In genomic region chr14:93960774-93961438, GRCh38 we compare ENCODE assay signal across 15 cellular contexts. TPM values are rescaled to one million over a fixed set of nuclear protein-coding genes. Genes with fewer than 3 reads are reported as not detected.
DNase-seq lines count a peak whose midpoint lies in the region; ATAC-seq and TF ChIP-seq lines count a peak whose summit lies in the region.
"Had no signal": no experiment of that assay in that cellular context is flagged by ENCODE, and none has a peak within 500 bp of the region (broad histone marks: within the 10 kb centered on the region; RNA-seq: fewer than 3 reads in every experiment).

No MANE protein-coding gene starts in this region.

- ATAC-seq in HG03342 (IDR thresholded peaks at IDR 0.05; ENCODE audit: unreplicated experiment): no peak
- ATAC-seq: lower lobe of right lung had no signal

- DNase-seq in activated naive CD4-positive, alpha-beta T cell treated with Interleukin-2 at 50 U/mL for 16 hours: no peak
- DNase-seq in hepatocyte (ENCODE audit: low spot score) (no peak), stomach (no peak), HFFc6 (no peak), superior temporal gyrus (ENCODE audit: extremely low spot score) (no peak)
- DNase-seq: cortex of kidney, lower lobe of right lung, NCI-H1417 treated with DMSO at 0.1 percent for 48 hours, occipital lobe had no signal

- TF ChIP-seq CTCF in SU-DHL-6 (IDR thresholded peaks at IDR 0.05; ENCODE audit: insufficient read depth, low read length, poor library complexity, severe bottlenecking) (no peak), hepatocyte (IDR thresholded peaks at IDR 0.05; ENCODE audit: poor library complexity) (no peak), stomach (IDR thresholded peaks at IDR 0.05) (no peak), HFFc6 (IDR thresholded peaks at IDR 0.05) (no peak)

- no peak overlapping the region for H3K4me3 Mint-ChIP-seq in activated naive CD4-positive, alpha-beta T cell treated with anti-CD3 and anti-CD28 coated beads, Interleukin-2, amount 50 U/mL, for 24 hours
- no peak overlapping the region for H3K4me3 Mint-ChIP-seq in HFFc6

- H2AFZ ChIP-seq in SU-DHL-6 (ENCODE audit: low read depth, low read length, severe bottlenecking) (no peak overlapping the region), hepatocyte (no peak overlapping the region)

- H3K79me2 ChIP-seq in SU-DHL-6 (ENCODE audit: insufficient read depth, low read length) (no peaks in the 10 kb centered on the region; the same call in 1 of the 2 replicates), hepatocyte (no peaks in the 10 kb centered on the region)

- peak overlapping the region; percentile 99 for H3K27ac Mint-ChIP-seq in activated naive CD4-positive, alpha-beta T cell treated with anti-CD3 and anti-CD28 coated beads, Interleukin-2, amount 50 U/mL, for 24 hours
- H3K27ac Mint-ChIP-seq in HFFc6: no peak overlapping the region

- peaks cover 77% of the 10 kb centered on the region for H3K4me1 Mint-ChIP-seq in activated naive CD4-positive, alpha-beta T cell treated with anti-CD3 and anti-CD28 coated beads, Interleukin-2, amount 50 U/mL, for 24 hours
- peaks cover 46% of the 10 kb centered on the region for H3K4me1 Mint-ChIP-seq in HFFc6 (ENCODE audit: low read depth)

- H3K4me2 ChIP-seq in SU-DHL-6 (ENCODE audit: low read depth, low read length, poor library complexity, severe bottlenecking): peak overlapping the region; percentile 64
- no peak overlapping the region for H3K4me2 ChIP-seq in hepatocyte

- H3K9me2 ChIP-seq in SU-DHL-6 (replicated peaks; ENCODE audit: insufficient read depth, low read length) (no peaks in the 10 kb centered on the region), hepatocyte (replicated peaks; ENCODE audit: insufficient read depth) (no peaks in the 10 kb centered on the region)

- H3K4me3 ChIP-seq in SU-DHL-6 (ENCODE audit: insufficient read depth, low read length, poor library complexity, severe bottlenecking) (no peak overlapping the region), hepatocyte (no peak overlapping the region), stomach (no peak overlapping the region)
- H3K4me3 ChIP-seq: lower lobe of right lung had no signal

- H3K36me3 ChIP-seq in SU-DHL-6 (ENCODE audit: low read length) (no peaks in the 10 kb centered on the region), hepatocyte (replicated peaks; ENCODE audit: insufficient read depth, low read depth) (no peaks in the 10 kb centered on the region), stomach (no peaks in the 10 kb centered on the region)
- H3K36me3 ChIP-seq: lower lobe of right lung had no signal

- no peak for TF ChIP-seq EP300 in stomach (IDR thresholded peaks at IDR 0.05)

- H3K9me3 ChIP-seq in SU-DHL-6 (ENCODE audit: insufficient read depth, low read length): no peaks in the 10 kb centered on the region
- no peaks in the 10 kb centered on the region for H3K9me3 ChIP-seq in hepatocyte (ENCODE audit: low read depth)
- H3K9me3 ChIP-seq in stomach: no peaks in the 10 kb centered on the region
- H3K9me3 ChIP-seq: lower lobe of right lung had no signal

- intact Hi-C loops in stomach (cut with DNase I; ENCODE audit: low total_unique reads): no loop called here

- no peaks in the 10 kb centered on the region for H3K9me3 Mint-ChIP-seq in activated naive CD4-positive, alpha-beta T cell treated with anti-CD3 and anti-CD28 coated beads, Interleukin-2, amount 50 U/mL, for 24 hours
- H3K9me3 Mint-ChIP-seq in HFFc6: peaks cover 17% of the 10 kb centered on the region

- H3K9ac ChIP-seq in SU-DHL-6 (ENCODE audit: low read length): peak overlapping the region; percentile 60

- H4K20me1 ChIP-seq in SU-DHL-6 (ENCODE audit: low read depth, low read length) (no peaks in the 10 kb centered on the region), hepatocyte (ENCODE audit: insufficient read depth, poor library complexity, severe bottlenecking) (no peaks in the 10 kb centered on the region)

- WGBS in hepatocyte (ENCODE audit: low lambda C conversion rate, missing lambda C conversion rate): 89% methylated on average over 3 of the region's 3 CpGs
- 80 to 89% (median 87%) methylated on average over 3 of the region's 3 CpGs for WGBS in stomach, 5 donors

- H3K27me3 ChIP-seq in SU-DHL-6 (ENCODE audit: low read length): no peaks in the 10 kb centered on the region
- H3K27me3 ChIP-seq in hepatocyte: no peaks in the 10 kb centered on the region
- no peaks in the 10 kb centered on the region for H3K27me3 ChIP-seq in stomach

- H3K27me3 Mint-ChIP-seq in activated naive CD4-positive, alpha-beta T cell treated with anti-CD3 and anti-CD28 coated beads, Interleukin-2, amount 50 U/mL, for 24 hours: no peaks in the 10 kb centered on the region
- peaks cover 3% of the 10 kb centered on the region for H3K27me3 Mint-ChIP-seq in HFFc6 (ENCODE audit: insufficient read depth)

- no peak for TF ChIP-seq POLR2A in stomach (IDR thresholded peaks at IDR 0.05)

- peaks cover 42% of the 10 kb centered on the region for H3F3A ChIP-seq in SU-DHL-6 (ENCODE audit: insufficient read depth)

- H3K36me3 Mint-ChIP-seq in activated naive CD4-positive, alpha-beta T cell treated with anti-CD3 and anti-CD28 coated beads, Interleukin-2, amount 50 U/mL, for 24 hours: peaks cover 2% of the 10 kb centered on the region
- peaks cover 15% of the 10 kb centered on the region for H3K36me3 Mint-ChIP-seq in HFFc6 (ENCODE audit: low read depth)

- peak overlapping the region; percentile 99 for H3K27ac ChIP-seq in SU-DHL-6 (ENCODE audit: low read depth, low read length)
- H3K27ac ChIP-seq in hepatocyte: peak overlapping the region; percentile 86
- peak overlapping the region in 4 of 5 donors; percentile 29 to 78 (median 64) for H3K27ac ChIP-seq in stomach
- H3K27ac ChIP-seq: lower lobe of right lung had no signal

- H3K4me1 ChIP-seq in hepatocyte (ENCODE audit: insufficient read depth) (peaks cover 19% of the 10 kb centered on the region), stomach (peaks cover 43 to 83% (median 58%) of the 10 kb centered on the region in 4 donors)

RNA-seq across cellular contexts. Expression of gene ASB2, which starts 15.5 kb away (rescaled TPM):
- total RNA-seq in hepatocyte (0.53 and 1.8 TPM in 2 replicates), stomach (100 to 1,000 TPM in 1 of 5 donors, 10 to 100 TPM in 3, 1 to 10 TPM in 1; 9.6 to 199 (median 34.8) TPM)
- polyA plus RNA-seq in hepatocyte (0.27 and 0.32 TPM in 2 replicates), stomach (10 to 100 TPM in 1 of 3 donors, 1 to 10 TPM in 2; 2.0 to 17.1 (median 2.2) TPM)
- not detected for total RNA-seq in HFFc6 (2021; fragmentation: NEBNext Ultra II Directional; extraction: Animal tissue kit (Norgen Biotek cat#: 25700))
- total RNA-seq: NCI-H460, occipital lobe had no signal

RNA-seq across cellular contexts. Expression of gene FAM181A, which starts 33.8 kb away (rescaled TPM):
- total RNA-seq in hepatocyte (not detected in 2 replicates), stomach (not detected)
- polyA plus RNA-seq in hepatocyte (0.90 TPM in 1 of 2 replicates, not detected in the other), stomach (not detected)
- not detected for total RNA-seq in HFFc6 (2021; fragmentation: NEBNext Ultra II Directional; extraction: Animal tissue kit (Norgen Biotek cat#: 25700))
- total RNA-seq: Daoy, NCI-H460, urinary bladder had no signal
- polyA plus RNA-seq: urinary bladder had no signal

RNA-seq across cellular contexts. Expression of gene CCDC197, which starts 36.2 kb away (rescaled TPM):
- total RNA-seq in hepatocyte: not detected in 2 replicates
- polyA plus RNA-seq in hepatocyte: not detected in 2 replicates
- total RNA-seq in stomach: not detected
- polyA plus RNA-seq in stomach: not detected
- not detected for total RNA-seq in HFFc6 (2021; fragmentation: NEBNext Ultra II Directional; extraction: Animal tissue kit (Norgen Biotek cat#: 25700))
- total RNA-seq: Daoy, lower lobe of right lung, NCI-H460, occipital lobe, urinary bladder had no signal
- polyA plus RNA-seq: urinary bladder had no signal
